In genomic region chr1:46340404-46341221, GRCh38 we compare ENCODE assay signal across 8 cellular contexts. TPM values are rescaled to one million over a fixed set of nuclear protein-coding genes. Genes with fewer than 3 reads are reported as not detected.
A peak's percentile ranks its signal among the peaks of the same experiment; 100 is the strongest.
DNase-seq lines count a peak whose midpoint lies in the region; ATAC-seq, FAIRE-seq and TF ChIP-seq lines count a peak whose summit lies in the region.

Gene NSUN4 (plus strand): TSS chr1:46340807. CDS start chr1:46340827, 20 bp downstream.

- peaks cover 11% of the 10 kb centered on the region for H3K36me3 ChIP-seq in left ventricle myocardium inferior
- H3K36me3 ChIP-seq in prostate gland: peaks cover 0 to 5% of the 10 kb centered on the region in 2 donors
- H3K36me3 ChIP-seq in urinary bladder (ENCODE audit: insufficient read depth): peaks cover 1% of the 10 kb centered on the region

- H3K9me3 ChIP-seq in left ventricle myocardium inferior (replicated peaks) (no peaks in the 10 kb centered on the region), prostate gland (no peaks in the 10 kb centered on the region)

- peak within 1 kb of the TSS; percentile 100 for H3K4me3 Mint-ChIP-seq in T-helper 1 cell treated with Interleukin-12 subunit alpha and Interleukin-12 subunit beta and Interleukin-4 antibody, amounts not matched to agents 30 μg/mL and 1 μg/mL, for 36 hours

- TF ChIP-seq CTCF in left ventricle myocardium inferior (IDR thresholded peaks at IDR 0.05; ENCODE audit: borderline replicate concordance) (peak; percentile 71), prostate gland (IDR thresholded peaks at IDR 0.05) (peak; percentile 14 to 84 (median 64))

- peak; percentile 82 for ATAC-seq in HG02852 (IDR thresholded peaks at IDR 0.05; ENCODE audit: unreplicated experiment)

- under 1% methylated on average over 53 of the region's 53 CpGs for WGBS in prostate gland
- under 1% methylated on average over 53 of the region's 53 CpGs for WGBS in urinary bladder

- H3K4me3 ChIP-seq in left ventricle myocardium inferior (peak within 1 kb of the TSS; percentile 71), prostate gland (peak within 1 kb of the TSS; percentile 58 to 61), urinary bladder (ENCODE audit: low read depth, low read length) (peak within 1 kb of the TSS; percentile 55)

- peak within 1 kb of the TSS; percentile 94 for H3K27ac ChIP-seq in left ventricle myocardium inferior (replicated peaks)
- peak within 1 kb of the TSS; percentile 92 to 97 for H3K27ac ChIP-seq in prostate gland
- H3K27ac ChIP-seq in urinary bladder (ENCODE audit: low read depth): peak within 1 kb of the TSS; percentile 91

- peaks cover 35% of the 10 kb centered on the region for H3K4me1 Mint-ChIP-seq in T-helper 1 cell treated with Interleukin-12 subunit alpha and Interleukin-12 subunit beta and Interleukin-4 antibody, amounts not matched to agents 30 μg/mL and 1 μg/mL, for 36 hours (ENCODE audit: low read depth)

- TF ChIP-seq POLR2A in GM12891 (IDR thresholded peaks at IDR 0.05; ENCODE audit: low read depth, low read length) (peak; percentile 71; the same call in 1 of the 2 replicates), prostate gland (IDR thresholded peaks at IDR 0.05) (peak; percentile 86)

- peaks cover 44% of the 10 kb centered on the region for H3K4me1 ChIP-seq in left ventricle myocardium inferior
- no peaks in the 10 kb centered on the region for H3K4me1 ChIP-seq in prostate gland (replicated peaks)
- H3K4me1 ChIP-seq in urinary bladder (ENCODE audit: insufficient read depth): no peaks in the 10 kb centered on the region

- no peaks in the 10 kb centered on the region for H3K27me3 ChIP-seq in left ventricle myocardium inferior (ENCODE audit: low read depth)
- H3K27me3 ChIP-seq in prostate gland (replicated peaks; ENCODE audit: insufficient read depth): no peaks in the 10 kb centered on the region

- FAIRE-seq in GM12891 (lab: Jason Lieb, UNC): peak; percentile 92

- H3K27me3 Mint-ChIP-seq in T-helper 1 cell treated with Interleukin-12 subunit alpha and Interleukin-12 subunit beta and Interleukin-4 antibody, amounts not matched to agents 30 μg/mL and 1 μg/mL, for 36 hours (ENCODE audit: low read depth): no peaks in the 10 kb centered on the region

- H3K36me3 Mint-ChIP-seq in T-helper 1 cell treated with Interleukin-12 subunit alpha and Interleukin-12 subunit beta and Interleukin-4 antibody, amounts not matched to agents 30 μg/mL and 1 μg/mL, for 36 hours (ENCODE audit: low read depth): peaks cover 20% of the 10 kb centered on the region

- intact Hi-C loops in left ventricle myocardium inferior (cut with micrococcal nuclease) (no loop called here), prostate gland (cut with DNase I) (no loop called here)

- no peaks in the 10 kb centered on the region for H3K9me3 Mint-ChIP-seq in T-helper 1 cell treated with Interleukin-12 subunit alpha and Interleukin-12 subunit beta and Interleukin-4 antibody, amounts not matched to agents 30 μg/mL and 1 μg/mL, for 36 hours

- DNase-seq in GM12891 (ENCODE audit: insufficient read length, low spot score): peak; percentile 60
- DNase-seq in NCI-H146 (lab: John Stamatoyannopoulos, UW): peak; percentile 86
- DNase-seq in amygdala (lab: John Stamatoyannopoulos, UW): peak; percentile 56 to 95 (median 86)
- DNase-seq in left ventricle myocardium inferior: peak; percentile 92
- peak; percentile 94 for DNase-seq in prostate gland (ENCODE audit: low spot score)

- peak within 1 kb of the TSS; percentile 100 for H3K27ac Mint-ChIP-seq in T-helper 1 cell treated with Interleukin-12 subunit alpha and Interleukin-12 subunit beta and Interleukin-4 antibody, amounts not matched to agents 30 μg/mL and 1 μg/mL, for 36 hours

TF ChIP-seq in GM12891, 5 proteins besides CTCF, POLR2A, EP300 and RAD21:
- TF ChIP-seq PAX5 (IDR thresholded peaks at IDR 0.05; ENCODE audit: insufficient read depth, low read length, severe bottlenecking) (peak; percentile 57), TAF1 (IDR thresholded peaks at IDR 0.05; ENCODE audit: low read depth, low read length) (peak; percentile 90), POU2F2 (IDR thresholded peaks at IDR 0.05; ENCODE audit: low read depth, low read length) (no peak), SPI1 (IDR thresholded peaks at IDR 0.05; ENCODE audit: low read depth, low read length) (no peak), POLR2AphosphoS5 (IDR thresholded peaks at IDR 0.05; ENCODE audit: low read depth, low read length) (peak; percentile 74; the same call in 1 of the 2 replicates)

RNA-seq across cellular contexts. Expression of gene NSUN4, which starts in this region (rescaled TPM):
- polyA plus RNA-seq in GM12891 (2012; ENCODE audit: low read depth, missing spikeins): 17.3 TPM
- total RNA-seq in left ventricle myocardium inferior (14.1 TPM), prostate gland (10 to 100 TPM; 21.0 to 29.0 TPM), urinary bladder (15.9 TPM)
- 16.7 TPM for polyA plus RNA-seq in urinary bladder

Comparison
In these comparisons a context has a peak if more than half of its experiments do, and no peak if none do; other contexts are left out.
1. Peak in every context shown above with its lines: DNase-seq, ATAC-seq, H3K4me3 ChIP-seq and H3K27ac ChIP-seq.